In genomic region chr3:49689046-49689886, GRCh38 we compare ENCODE assay signal across 8 cellular contexts. TPM values are rescaled to one million over a fixed set of nuclear protein-coding genes. Genes with fewer than 3 reads are reported as not detected.
DNase-seq lines count a peak whose midpoint lies in the region; ATAC-seq, FAIRE-seq and TF ChIP-seq lines count a peak whose summit lies in the region.

Gene MST1, minus strand, starts transcription at chr3:49689474. Its CDS starts 783 bp downstream, at chr3:49688691.
Gene RNF123, plus strand, starts transcription at chr3:49689557. Its CDS starts 1,609 bp downstream, at chr3:49691166.

- ATAC-seq in GM21786 (IDR thresholded peaks at IDR 0.05; ENCODE audit: unreplicated experiment) (peak; percentile 68), thoracic aorta (ENCODE audit: insufficient number of reproducible peaks, low FRiP score, low read depth) (peak; percentile 61)
- peak; percentile 81 for ATAC-seq in activated T-helper 17 cell treated with anti-CD3 and anti-CD28 coated beads, Interleukin-2, amount 50 U/mL, for 72 hours (replicated peaks)

- no peaks in the 10 kb centered on the region for H3K36me3 ChIP-seq in Caco-2 (ENCODE audit: control insufficient read depth, insufficient read depth, low read length)
- no peaks in the 10 kb centered on the region for H3K36me3 ChIP-seq in MM.1S (replicated peaks; ENCODE audit: insufficient read depth, low read length)
- no peaks in the 10 kb centered on the region for H3K36me3 ChIP-seq in osteoblast (ENCODE audit: insufficient read depth, low read length)
- no peaks in the 10 kb centered on the region for H3K36me3 ChIP-seq in thoracic aorta

- H3K27ac ChIP-seq in MM.1S (ENCODE audit: low read length) (peak within 1 kb of the TSS; percentile 22; the same call in 1 of the 2 replicates), osteoblast (ENCODE audit: low read depth, low read length) (peak within 1 kb of the TSS; percentile 71), thoracic aorta (peak within 1 kb of the TSS; percentile 64 to 71)

- H3K9me2 ChIP-seq in MM.1S (replicated peaks; ENCODE audit: insufficient read depth, low read length), result no peaks in the 10 kb centered on the region

- H2AFZ ChIP-seq in MM.1S (ENCODE audit: low read length) (peak within 1 kb of the TSS; percentile 92), osteoblast (ENCODE audit: low read length) (peak within 1 kb of the TSS; percentile 97)

- H3K4me1 ChIP-seq in Caco-2, result peaks cover 9% of the 10 kb centered on the region; the same call in 1 of the 2 replicates
- H3K4me1 ChIP-seq in MM.1S (ENCODE audit: low read length), result peaks cover 4% of the 10 kb centered on the region; the same call in 1 of the 2 replicates
- H3K4me1 ChIP-seq in osteoblast (ENCODE audit: insufficient read depth, low read length), result peaks cover 11% of the 10 kb centered on the region
- H3K4me1 ChIP-seq in thoracic aorta (ENCODE audit: control insufficient read depth in 1 of 2, low read depth in 2 of 2), result peaks cover 17 to 31% of the 10 kb centered on the region in 2 donors

- H3K4me2 ChIP-seq in MM.1S (ENCODE audit: low read depth, low read length) (peak within 1 kb of the TSS; percentile 81), osteoblast (ENCODE audit: insufficient read depth, low read length) (peak within 1 kb of the TSS; percentile 88)

- intact Hi-C loops in Caco-2 (cut with micrococcal nuclease; ENCODE audit: unreplicated experiment), result no loop called here

- H3K9me3 ChIP-seq in Caco-2, result no peaks in the 10 kb centered on the region
- H3K9me3 ChIP-seq in MM.1S (replicated peaks; ENCODE audit: insufficient read depth, low read length), result no peaks in the 10 kb centered on the region
- H3K9me3 ChIP-seq in osteoblast (ENCODE audit: low read depth, low read length), result no peaks in the 10 kb centered on the region
- no peaks in the 10 kb centered on the region for H3K9me3 ChIP-seq in thoracic aorta

- peaks cover 40% of the 10 kb centered on the region for H3K36me3 Mint-ChIP-seq in Caco-2 (ENCODE audit: insufficient read depth, unreplicated experiment)
- peaks cover 18% of the 10 kb centered on the region for H3K36me3 Mint-ChIP-seq in activated T-helper 17 cell treated with anti-CD3 and anti-CD28 coated beads, Interleukin-2, amount 50 U/mL, for 72 hours (ENCODE audit: low read depth)

- H3K79me2 ChIP-seq in MM.1S (ENCODE audit: low read length) (peaks cover 20% of the 10 kb centered on the region), osteoblast (ENCODE audit: insufficient read depth, low read length) (peaks cover 32% of the 10 kb centered on the region)

- no peaks in the 10 kb centered on the region for H3K27me3 Mint-ChIP-seq in Caco-2 (ENCODE audit: insufficient read depth, unreplicated experiment)
- no peaks in the 10 kb centered on the region for H3K27me3 Mint-ChIP-seq in activated T-helper 17 cell treated with anti-CD3 and anti-CD28 coated beads, Interleukin-2, amount 50 U/mL, for 72 hours

- H3K4me3 Mint-ChIP-seq in Caco-2 (ENCODE audit: unreplicated experiment), result peak within 1 kb of the TSS; percentile 91
- H3K4me3 Mint-ChIP-seq in activated T-helper 17 cell treated with anti-CD3 and anti-CD28 coated beads, Interleukin-2, amount 50 U/mL, for 72 hours, result peak within 1 kb of the TSS; percentile 96

- no peaks in the 10 kb centered on the region for H4K20me1 ChIP-seq in MM.1S (ENCODE audit: insufficient read depth, low read length)
- H4K20me1 ChIP-seq in osteoblast (ENCODE audit: insufficient read depth, low read length), result peaks cover 4% of the 10 kb centered on the region

- peak; percentile 90 to 94 for DNase-seq in Caco-2
- peak; percentile 91 for DNase-seq in MM.1S
- DNase-seq in frontal cortex (ENCODE audit: low spot score in 2 of 2), result peak; percentile 87 to 91
- DNase-seq in osteoblast (ENCODE audit: insufficient read length, low spot score, missing footprints), result peak; percentile 98
- DNase-seq in thoracic aorta (ENCODE audit: low spot score), result peak; percentile 21
- no peak for DNase-seq in MV-4-11 (lab: John Stamatoyannopoulos, UW)

- CTCF ChIA-PET in Caco-2 (lab: Charles Lee), result interaction anchor here (0.6 kb wide), 1 partner anchor 150 kb away, joined by 3 read pairs; no protein-coding TSS in a partner anchor

- peak within 1 kb of the TSS; percentile 83 for H3K9ac ChIP-seq in MM.1S (ENCODE audit: low read length)

- no peak for FAIRE-seq in frontal cortex (lab: Jason Lieb, UNC)

- TSS peak; percentile 62 for BruUV-seq in Caco-2 (replicated peaks; lab: Mats Ljungman, UMichigan)

- peak; percentile 20 to 45 for TF ChIP-seq CTCF in Caco-2 (IDR thresholded peaks at IDR 0.05; ENCODE audit: insufficient read depth in 1 of 2, low read depth in 1 of 2, low read length in 1 of 2, severe bottlenecking in 1 of 2, unreplicated experiment in 1 of 2)
- peak; percentile 26 for TF ChIP-seq CTCF in MM.1S (IDR thresholded peaks at IDR 0.05; ENCODE audit: low read length)
- peak; percentile 28 for TF ChIP-seq CTCF in osteoblast (IDR thresholded peaks at IDR 0.05; ENCODE audit: extremely low read depth, low read depth, low read length)
- TF ChIP-seq CTCF in thoracic aorta (IDR thresholded peaks at IDR 0.05), result peak; percentile 38

- no peaks in the 10 kb centered on the region for H3K9me3 Mint-ChIP-seq in Caco-2 (ENCODE audit: unreplicated experiment)
- H3K9me3 Mint-ChIP-seq in activated T-helper 17 cell treated with anti-CD3 and anti-CD28 coated beads, Interleukin-2, amount 50 U/mL, for 72 hours, result no peaks in the 10 kb centered on the region

- POLR2A ChIA-PET in Caco-2 (lab: Charles Lee), result no interaction called here

- H3K27ac Mint-ChIP-seq in Caco-2 (ENCODE audit: unreplicated experiment), result peak within 1 kb of the TSS; percentile 91
- H3K27ac Mint-ChIP-seq in activated T-helper 17 cell treated with anti-CD3 and anti-CD28 coated beads, Interleukin-2, amount 50 U/mL, for 72 hours, result peak within 1 kb of the TSS; percentile 99

- H3F3A ChIP-seq in MM.1S (ENCODE audit: insufficient read depth, low read length), result no peaks in the 10 kb centered on the region

- peaks cover 11% of the 10 kb centered on the region for H3K4me1 Mint-ChIP-seq in Caco-2 (ENCODE audit: low read depth, unreplicated experiment)
- H3K4me1 Mint-ChIP-seq in activated T-helper 17 cell treated with anti-CD3 and anti-CD28 coated beads, Interleukin-2, amount 50 U/mL, for 72 hours, result peaks cover 10% of the 10 kb centered on the region

- H3K4me3 ChIP-seq in Caco-2 (ENCODE audit: low read depth, low read length) (peak within 1 kb of the TSS; percentile 96), MM.1S (ENCODE audit: low read length) (peak within 1 kb of the TSS; percentile 86), osteoblast (ENCODE audit: insufficient read depth, low read length) (peak within 1 kb of the TSS; percentile 98), thoracic aorta (peak within 1 kb of the TSS; percentile 94)

- no peaks in the 10 kb centered on the region for H3K27me3 ChIP-seq in Caco-2 (replicated peaks; ENCODE audit: control insufficient read depth, insufficient read depth, low read length)
- H3K27me3 ChIP-seq in MM.1S (replicated peaks; ENCODE audit: insufficient read depth, low read length), result no peaks in the 10 kb centered on the region
- H3K27me3 ChIP-seq in osteoblast (ENCODE audit: insufficient read depth, low read length), result no peaks in the 10 kb centered on the region
- no peaks in the 10 kb centered on the region for H3K27me3 ChIP-seq in thoracic aorta (replicated peaks; ENCODE audit: insufficient read depth)

RNA-seq across cellular contexts. Expression of gene MST1, which starts in this region (rescaled TPM):
- 12.6 and 15.4 TPM in 2 replicates for total RNA-seq in Caco-2 (2022)
- 10 to 100 TPM in 1 of 2 donors, 1 to 10 TPM in 1; 8.4 to 28.2 TPM for total RNA-seq in activated T-helper 17 cell treated with anti-CD3 and anti-CD28 coated beads, Interleukin-2, amount 50 U/mL, for 72 hours
- 6.9 TPM for total RNA-seq in frontal cortex
- total RNA-seq in osteoblast, result 6.5 and 6.9 TPM in 2 replicates
- 1 to 10 TPM; 8.3 to 9.2 TPM for total RNA-seq in thoracic aorta

RNA-seq across cellular contexts. Expression of gene RNF123, which starts in this region (rescaled TPM):
- total RNA-seq in Caco-2 (2022), result 45.2 and 50.3 TPM in 2 replicates
- 10 to 100 TPM; 22.8 to 44.5 TPM for total RNA-seq in activated T-helper 17 cell treated with anti-CD3 and anti-CD28 coated beads, Interleukin-2, amount 50 U/mL, for 72 hours
- 25.3 TPM for total RNA-seq in frontal cortex
- total RNA-seq in osteoblast, result 25.0 and 33.3 TPM in 2 replicates
- total RNA-seq in thoracic aorta, result 10 to 100 TPM; 28.3 to 29.4 TPM
